ENCODE assay signal across 27 cellular contexts in the genomic region with DNA sequence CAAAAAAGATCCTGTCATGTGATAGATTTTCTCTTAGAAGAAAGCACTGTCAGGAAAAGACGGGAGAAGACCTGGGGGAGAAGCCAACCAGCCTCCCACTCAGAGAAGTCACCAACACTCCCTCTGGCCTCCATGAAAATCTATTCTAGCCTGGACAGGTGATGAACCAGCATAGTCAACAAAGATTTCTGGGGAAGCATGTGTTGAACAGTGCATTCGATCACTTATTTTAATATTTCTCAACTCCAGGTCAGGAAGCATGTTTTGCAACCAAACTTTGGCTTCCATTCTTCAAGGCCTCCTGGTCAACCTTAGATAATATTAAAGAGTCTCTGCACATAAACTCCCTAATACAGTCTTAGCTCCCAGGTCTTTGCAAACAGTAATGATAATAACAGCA.
"Had no signal": no experiment of that assay in that cellular context is flagged by ENCODE, and none has a peak within 500 bp of the region (broad histone marks: within the 10 kb centered on the region; RNA-seq: fewer than 3 reads in every experiment).

No MANE protein-coding gene starts in this region.

- H3K4me1 ChIP-seq: colonic mucosa, esophagus muscularis mucosa, esophagus squamous epithelium, foreskin keratinocyte, gastrocnemius medialis, gastroesophageal sphincter, heart left ventricle, heart right ventricle had no signal

- H3K36me3 ChIP-seq: colonic mucosa, esophagus muscularis mucosa, esophagus squamous epithelium, gastrocnemius medialis, gastroesophageal sphincter, heart left ventricle, heart right ventricle had no signal

- H3K27ac ChIP-seq: colonic mucosa, coronary artery, dorsolateral prefrontal cortex, epithelial cell of prostate, esophagus muscularis mucosa, esophagus squamous epithelium, foreskin keratinocyte, gastrocnemius medialis, gastroesophageal sphincter, heart left ventricle, heart right ventricle had no signal

- ATAC-seq: effector memory CD8-positive, alpha-beta T cell; esophagus mucosa; foreskin keratinocyte; gastrocnemius medialis; gastroesophageal sphincter; heart left ventricle; heart right ventricle had no signal

- H3K9me3 ChIP-seq: colonic mucosa, esophagus squamous epithelium, gastrocnemius medialis, gastroesophageal sphincter had no signal

- H3K4me3 ChIP-seq: colonic mucosa, coronary artery, dorsolateral prefrontal cortex, esophagus muscularis mucosa, esophagus squamous epithelium, gastrocnemius medialis, gastroesophageal sphincter, heart left ventricle, heart right ventricle had no signal

- H3K27me3 ChIP-seq: colonic mucosa, esophagus squamous epithelium, foreskin keratinocyte, gastrocnemius medialis had no signal

- DNase-seq: colonic mucosa; cortex of kidney; dermis blood vessel endothelial cell; dorsolateral prefrontal cortex; effector CD4-positive, alpha-beta T cell; effector CD8-positive, alpha-beta T cell; effector memory CD4-positive, alpha-beta T cell; effector memory CD8-positive, alpha-beta T cell; endodermal cell; erythroblast; esophagus squamous epithelium; foreskin fibroblast; foreskin keratinocyte; foreskin melanocyte; gastrocnemius medialis; glutamatergic neuron; heart left ventricle; heart right ventricle had no signal

- FAIRE-seq: colon, endometrium, endothelial cell of umbilical vein, frontal cortex had no signal
